8 cellular contexts compared by ENCODE assay signal in genomic region chr11:134223836-134224709, GRCh38. TPM values are rescaled to one million over a fixed set of nuclear protein-coding genes. Genes with fewer than 3 reads are reported as not detected.
A peak's percentile ranks its signal among the peaks of the same experiment; 100 is the strongest.
DNase-seq lines count a peak whose midpoint lies in the region; ATAC-seq lines count a peak whose summit lies in the region.

NCAPD3 (minus strand) TSS chr11:134223967; CDS start chr11:134223926, 41 bp downstream.
VPS26B (plus strand) TSS chr11:134224671; CDS start chr11:134225123, 452 bp downstream.

- H3K9me3 Mint-ChIP-seq in CD8-positive, alpha-beta memory T cell: no peaks in the 10 kb centered on the region

- H3K4me3 Mint-ChIP-seq in CD8-positive, alpha-beta memory T cell: peak within 1 kb of the TSS; percentile 94 to 99 (median 97)

- H3K4me1 Mint-ChIP-seq in CD8-positive, alpha-beta memory T cell: peaks cover 57 to 70% (median 67%) of the 10 kb centered on the region in 3 donors

- H3K27me3 Mint-ChIP-seq in CD8-positive, alpha-beta memory T cell: peaks cover 0 to 5% of the 10 kb centered on the region in 2 donors

- H3K36me3 Mint-ChIP-seq in CD8-positive, alpha-beta memory T cell: peaks cover 0 to 27% (median 7%) of the 10 kb centered on the region in 3 donors

- H3K36me3 ChIP-seq in CD8-positive, alpha-beta memory T cell (ENCODE audit: insufficient read depth, low read length): no peaks in the 10 kb centered on the region

- H3K4me1 ChIP-seq in CD8-positive, alpha-beta memory T cell (ENCODE audit: insufficient read depth, low read length): peaks cover 40% of the 10 kb centered on the region

- peak within 1 kb of the TSS; percentile 97 to 99 (median 98) for H3K27ac Mint-ChIP-seq in CD8-positive, alpha-beta memory T cell

- H3K27me3 ChIP-seq in CD8-positive, alpha-beta memory T cell (ENCODE audit: insufficient read depth, low read length, poor library complexity, severe bottlenecking): no peaks in the 10 kb centered on the region

- peak within 1 kb of the TSS; percentile 87 for H3K4me3 ChIP-seq in CD8-positive, alpha-beta memory T cell (ENCODE audit: low read length)

- POLR2A ChIA-PET in CD8-positive, alpha-beta memory T cell (lab: Charles Lee): interaction anchor here (0.6 to 2.9 kb wide), 10 partner anchors 8 to 276 kb away, joined by 3 to 36 read pairs (median 4); partner anchors contain the start of genes ACAD8, GLB1L3 and THYN1

- peak; percentile 73 for ATAC-seq in GM19468 (IDR thresholded peaks at IDR 0.05; ENCODE audit: extremely low read depth, unreplicated experiment)

- H3K9me3 ChIP-seq in CD8-positive, alpha-beta memory T cell (ENCODE audit: low read length): no peaks in the 10 kb centered on the region

- CTCF ChIA-PET in CD8-positive, alpha-beta memory T cell (lab: Charles Lee): interaction anchor here (0.8 to 3.7 kb wide), 10 partner anchors 13 to 52 kb away, joined by 3 to 24 read pairs (median 6); partner anchors contain the start of genes ACAD8, GLB1L3 and THYN1

- DNase-seq in CD8-positive, alpha-beta memory T cell: peak; percentile 94 to 97 (median 95)
- DNase-seq in HS-5 (ENCODE audit: low read depth): peak; percentile 71
- DNase-seq in NK-92 treated with Interleukin-12 subunit alpha and Interleukin-12 subunit beta, amount 100 ng/mL, for 24 hours (lab: John Stamatoyannopoulos, UW): peak; percentile 92
- DNase-seq in activated CD8-positive, alpha-beta memory T cell treated with anti-CD3 and anti-CD28 coated beads for 24 hours: peak; percentile 97
- peak; percentile 93 for DNase-seq in effector CD8-positive, alpha-beta T cell (lab: John Stamatoyannopoulos, UW)
- peak; percentile 97 to 98 for DNase-seq in lung microvascular endothelial cell (ENCODE audit: low read depth in 2 of 2)
- DNase-seq in stimulated activated CD4-positive, alpha-beta T cell treated with anti-CD3 and anti-CD28 coated beads, TNF-alpha, amount 100 ng/mL, for 48 hours (ENCODE audit: low read depth in 3 of 3): peak; percentile 91 to 94 (median 93)

- H3K27ac ChIP-seq in CD8-positive, alpha-beta memory T cell (ENCODE audit: low read depth, low read length): peak within 1 kb of the TSS; percentile 87

RNA-seq across cellular contexts. Expression of gene NCAPD3, which starts in this region (rescaled TPM):
- 10 to 100 TPM; 76.7 to 80.4 TPM for total RNA-seq in CD8-positive, alpha-beta memory T cell
- 14.3 TPM for polyA plus RNA-seq in CD8-positive, alpha-beta memory T cell
- total RNA-seq in lung microvascular endothelial cell: 12.7 and 14.4 TPM in 2 replicates

RNA-seq across cellular contexts. Expression of gene VPS26B, which starts in this region (rescaled TPM):
- 10 to 100 TPM; 36.6 to 36.7 TPM for total RNA-seq in CD8-positive, alpha-beta memory T cell
- 73.5 TPM for polyA plus RNA-seq in CD8-positive, alpha-beta memory T cell
- 21.1 and 22.6 TPM in 2 replicates for total RNA-seq in lung microvascular endothelial cell

Comparison
In these comparisons a context has a peak if more than half of its experiments do, and no peak if none do; other contexts are left out.
1. Peak in every context shown above with its lines: DNase-seq, ATAC-seq, H3K4me3 ChIP-seq and H3K27ac ChIP-seq.